ENCODE assay signal across 23 cellular contexts in the genomic region with DNA sequence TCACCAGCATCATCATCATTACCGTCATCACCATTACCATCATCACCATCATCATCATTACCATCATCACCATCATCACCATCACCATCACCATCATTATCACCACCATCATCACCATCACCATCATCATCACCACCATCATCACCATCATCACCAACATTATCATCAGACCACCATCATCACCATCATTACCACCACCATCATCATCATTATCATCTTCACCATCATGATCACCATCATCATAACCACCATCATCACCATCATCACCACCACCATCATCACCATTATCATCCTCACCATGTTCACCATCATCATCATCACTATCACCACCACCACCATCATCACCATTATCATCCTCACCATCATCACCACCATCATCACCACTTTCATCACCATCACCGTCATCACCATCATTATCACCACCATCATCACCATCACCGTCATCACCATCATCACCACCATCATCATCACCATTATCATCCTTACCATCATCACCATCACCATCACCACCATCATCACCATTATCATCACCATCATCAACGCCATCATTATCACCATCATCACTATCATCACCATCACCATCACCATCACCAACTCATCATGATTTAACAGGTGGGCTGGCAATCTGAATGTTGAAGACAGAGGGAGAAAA. TPM values are rescaled to one million over a fixed set of nuclear protein-coding genes. Genes with fewer than 3 reads are reported as not detected.
"Had no signal": no experiment of that assay in that cellular context is flagged by ENCODE, and none has a peak within 500 bp of the region (broad histone marks: within the 10 kb centered on the region; RNA-seq: fewer than 3 reads in every experiment).

No MANE protein-coding gene starts in this region.

- H3K4me3 ChIP-seq: PC-9, SJSA1, SK-N-MC had no signal

- DNase-seq: MV-4-11, NCI-H1048, NCI-H1105, NCI-H1417, NCI-H1436 treated with DMSO at 0.1 percent for 48 hours, NCI-H1694, NCI-H187 treated with DMSO at 0.1 percent for 48 hours, NCI-H2029 treated with DMSO at 0.1 percent for 48 hours, NCI-H2107, NCI-H2227 treated with DMSO at 0.1 percent for 48 hours, NCI-H524, NCI-H526 treated with DMSO at 0.1 percent for 48 hours, NCI-H748 treated with DMSO at 0.1 percent for 48 hours, PC-9, SIG-M5 had no signal

- H3K9me3 Mint-ChIP-seq: IgD-negative memory B cell had no signal

- H3K36me3 Mint-ChIP-seq: IgD-negative memory B cell had no signal

- H3K27ac ChIP-seq: HL-60, PC-9, SJSA1, SK-N-MC had no signal

- H3K4me2 ChIP-seq: PC-9 had no signal

- H3K27me3 ChIP-seq: SJSA1 had no signal

- FAIRE-seq: RCC 7860 had no signal

- H3K27ac Mint-ChIP-seq: IgD-negative memory B cell had no signal

- H2AFZ ChIP-seq: PC-9 had no signal

RNA-seq across cellular contexts. Expression of gene MYEOV, which starts 2.4 kb away (rescaled TPM):
- total RNA-seq: MCF 10A; Right ventricle myocardium superior; T-helper 1 cell treated with Interleukin-12 subunit alpha and Interleukin-12 subunit beta and Interleukin-4 antibody, amounts not matched to agents 30 ng/mL and 1 ng/mL, for 36 hours had no signal
